1 cellular context compared by ENCODE assay signal in the genomic region with DNA sequence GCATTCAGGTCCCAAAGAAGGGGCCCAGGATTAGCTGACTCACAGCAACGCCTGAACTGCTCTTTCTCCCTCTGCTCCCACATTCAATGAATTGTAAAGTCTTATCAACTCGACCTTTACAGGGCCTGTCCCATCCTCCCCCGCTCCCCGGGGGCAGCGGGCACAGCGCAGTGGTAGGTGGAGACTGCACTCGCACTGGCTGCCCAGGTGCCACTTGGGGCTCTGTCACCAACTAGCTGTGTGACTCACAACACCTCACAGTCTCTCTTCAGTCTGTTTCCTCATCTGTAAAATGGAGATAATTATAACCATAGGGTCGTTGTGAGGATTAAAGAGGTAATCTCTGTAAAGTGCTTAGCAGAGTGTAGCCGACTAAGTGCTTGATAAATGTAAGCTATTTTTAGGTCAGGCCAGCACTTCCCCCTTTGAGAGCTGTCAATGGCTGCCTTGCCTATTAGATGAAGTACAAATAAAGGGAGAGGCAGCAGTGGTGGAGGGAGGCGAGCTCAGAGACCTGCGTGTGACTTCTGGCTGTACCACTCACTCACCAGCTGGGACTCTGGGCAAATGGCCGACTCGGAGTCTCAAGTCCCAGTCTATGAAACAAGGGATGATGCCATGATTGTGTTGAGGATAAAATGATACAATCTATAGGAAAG.
TF ChIP-seq lines count a peak whose summit lies in the region.

No MANE protein-coding gene starts in this region.

TF ChIP-seq in HepG2, 621 proteins besides CTCF, POLR2A, EP300 and RAD21 (continues in another document):
- TF ChIP-seq HOXA9 (CRISPR knock-in tag; IDR thresholded peaks at IDR 0.05; ENCODE audit: borderline replicate concordance) (no peak), TBX2 (CRISPR knock-in tag; IDR thresholded peaks at IDR 0.05; ENCODE audit: borderline replicate concordance) (no peak), ZNF781 (CRISPR knock-in tag; IDR thresholded peaks at IDR 0.05; ENCODE audit: borderline replicate concordance, not compliant biosample characterization) (no peak), XRCC5 (optimal IDR thresholded peaks at IDR 0.05; ENCODE audit: low read length) (no peak), ZNF282 (IDR thresholded peaks at IDR 0.05; ENCODE audit: partially characterized antibody) (no peak), ZMAT3 (CRISPR knock-in tag; conservative IDR thresholded peaks at IDR 0.05) (no peak), ZNF768 (CRISPR knock-in tag; IDR thresholded peaks at IDR 0.05) (no peak), ZNF746 (CRISPR knock-in tag; IDR thresholded peaks at IDR 0.05) (no peak), ZNF451 (CRISPR knock-in tag; IDR thresholded peaks at IDR 0.05) (no peak), ZNF484 (CRISPR knock-in tag; IDR thresholded peaks at IDR 0.05; ENCODE audit: borderline replicate concordance, low read depth) (no peak), ZNF232 (CRISPR knock-in tag; IDR thresholded peaks at IDR 0.05; ENCODE audit: borderline replicate concordance) (no peak), POLR2AphosphoS5 (IDR thresholded peaks at IDR 0.05; ENCODE audit: low read depth, low read length) (peak; percentile 7; the same call in 1 of the 2 replicates), DNMT3B (CRISPR knock-in tag; conservative IDR thresholded peaks at IDR 0.05) (no peak), NCOA1 (CRISPR knock-in tag; IDR thresholded peaks at IDR 0.05) (no peak), ZNF382 (CRISPR knock-in tag; IDR thresholded peaks at IDR 0.05; ENCODE audit: borderline replicate concordance) (no peak), ZFY (CRISPR knock-in tag; IDR thresholded peaks at IDR 0.05) (no peak), NFATC3 (CRISPR knock-in tag; IDR thresholded peaks at IDR 0.05) (no peak), POLR2G (IDR thresholded peaks at IDR 0.05; ENCODE audit: low read depth, low read length) (0 out of 2 replicates have a peak, but pooled peaks have one; percentile 37), ATF1 (CRISPR knock-in tag; IDR thresholded peaks at IDR 0.05) (no peak), CREM (IDR thresholded peaks at IDR 0.05) (no peak), CREM (CRISPR knock-in tag; IDR thresholded peaks at IDR 0.05) (no peak), RARA (CRISPR knock-in tag; IDR thresholded peaks at IDR 0.05) (no peak), ZKSCAN1 (IDR thresholded peaks at IDR 0.05; ENCODE audit: low read length) (no peak), SAP130 (CRISPR knock-in tag; IDR thresholded peaks at IDR 0.05; ENCODE audit: low read depth) (peak; percentile 6; the same call in 1 of the 2 replicates), ZSCAN22 (CRISPR knock-in tag; IDR thresholded peaks at IDR 0.05) (no peak), NCOA2 (CRISPR knock-in tag; IDR thresholded peaks at IDR 0.05) (no peak), ZNF558 (CRISPR knock-in tag; IDR thresholded peaks at IDR 0.05; ENCODE audit: borderline replicate concordance) (no peak), MTA1 (CRISPR knock-in tag; IDR thresholded peaks at IDR 0.05; ENCODE audit: borderline replicate concordance) (no peak), ZNF790 (CRISPR knock-in tag; IDR thresholded peaks at IDR 0.05; ENCODE audit: borderline replicate concordance) (no peak), ZSCAN9 (CRISPR knock-in tag; IDR thresholded peaks at IDR 0.05; ENCODE audit: borderline replicate concordance) (no peak), KDM6A (CRISPR knock-in tag; IDR thresholded peaks at IDR 0.05; ENCODE audit: low read depth) (no peak), XBP1 (CRISPR knock-in tag; IDR thresholded peaks at IDR 0.05) (no peak), GATA4 (IDR thresholded peaks at IDR 0.05; ENCODE audit: borderline replicate concordance, low read depth) (no peak), RFX3 (CRISPR knock-in tag; IDR thresholded peaks at IDR 0.05) (no peak), ZFX (CRISPR knock-in tag; IDR thresholded peaks at IDR 0.05; ENCODE audit: low read depth) (peak; percentile 30; the same call in 1 of the 2 replicates), GZF1 (CRISPR knock-in tag; IDR thresholded peaks at IDR 0.05) (no peak), ZFP1 (CRISPR knock-in tag; IDR thresholded peaks at IDR 0.05) (no peak), SP5 (CRISPR knock-in tag; IDR thresholded peaks at IDR 0.05; ENCODE audit: borderline replicate concordance, low read depth) (0 out of 2 replicates have a peak, but pooled peaks have one; percentile 1), CEBPB (IDR thresholded peaks at IDR 0.05; ENCODE audit: borderline replicate concordance, low read depth, low read length) (no peak), MYC (CRISPR knock-in tag; IDR thresholded peaks at IDR 0.05; ENCODE audit: borderline replicate concordance) (peak; percentile 3; the same call in 1 of the 2 replicates), FOXA1 (IDR thresholded peaks at IDR 0.05) (no peak), FOXA1 (CRISPR knock-in tag; IDR thresholded peaks at IDR 0.05) (no peak), SMARCC2 (IDR thresholded peaks at IDR 0.05) (no peak), TP53 (CRISPR knock-in tag; conservative IDR thresholded peaks at IDR 0.05) (no peak), AGO2 (optimal IDR thresholded peaks at IDR 0.05; ENCODE audit: low read depth, low read length) (no peak), SP1 (IDR thresholded peaks at IDR 0.05) (no peak), SP1 (CRISPR knock-in tag; IDR thresholded peaks at IDR 0.05) (no peak), ZNF546 (CRISPR knock-in tag; conservative IDR thresholded peaks at IDR 0.05) (no peak), SP2 (CRISPR knock-in tag; IDR thresholded peaks at IDR 0.05) (no peak), HNRNPLL (IDR thresholded peaks at IDR 0.05; ENCODE audit: low read depth, low read length, poor library complexity, severe bottlenecking) (peak; percentile 17), RFX5 (IDR thresholded peaks at IDR 0.05; ENCODE audit: low read depth, low read length) (no peak), U2AF1 (optimal IDR thresholded peaks at IDR 0.05; ENCODE audit: low read depth, low read length) (no peak), SNAPC2 (CRISPR knock-in tag; IDR thresholded peaks at IDR 0.05) (no peak), NR2F1 (CRISPR knock-in tag; IDR thresholded peaks at IDR 0.05) (no peak), HNRNPL (IDR thresholded peaks at IDR 0.05; ENCODE audit: low read depth, low read length) (peak; percentile 85), IKZF1 (IDR thresholded peaks at IDR 0.05) (no peak), NR2F6 (IDR thresholded peaks at IDR 0.05) (no peak), NR2F6 (CRISPR knock-in tag; IDR thresholded peaks at IDR 0.05) (no peak), SPEN (CRISPR knock-in tag; IDR thresholded peaks at IDR 0.05; ENCODE audit: low read depth) (0 out of 2 replicates have a peak, but pooled peaks have one; percentile 23), ZNF432 (CRISPR knock-in tag; IDR thresholded peaks at IDR 0.05; ENCODE audit: borderline replicate concordance) (no peak)
- TF ChIP-seq, protein P1, sequence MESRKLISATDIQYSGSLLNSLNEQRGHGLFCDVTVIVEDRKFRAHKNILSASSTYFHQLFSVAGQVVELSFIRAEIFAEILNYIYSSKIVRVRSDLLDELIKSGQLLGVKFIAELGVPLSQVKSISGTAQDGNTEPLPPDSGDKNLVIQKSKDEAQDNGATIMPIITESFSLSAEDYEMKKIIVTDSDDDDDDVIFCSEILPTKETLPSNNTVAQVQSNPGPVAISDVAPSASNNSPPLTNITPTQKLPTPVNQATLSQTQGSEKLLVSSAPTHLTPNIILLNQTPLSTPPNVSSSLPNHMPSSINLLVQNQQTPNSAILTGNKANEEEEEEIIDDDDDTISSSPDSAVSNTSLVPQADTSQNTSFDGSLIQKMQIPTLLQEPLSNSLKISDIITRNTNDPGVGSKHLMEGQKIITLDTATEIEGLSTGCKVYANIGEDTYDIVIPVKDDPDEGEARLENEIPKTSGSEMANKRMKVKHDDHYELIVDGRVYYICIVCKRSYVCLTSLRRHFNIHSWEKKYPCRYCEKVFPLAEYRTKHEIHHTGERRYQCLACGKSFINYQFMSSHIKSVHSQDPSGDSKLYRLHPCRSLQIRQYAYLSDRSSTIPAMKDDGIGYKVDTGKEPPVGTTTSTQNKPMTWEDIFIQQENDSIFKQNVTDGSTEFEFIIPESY (CRISPR knock-in tag; IDR thresholded peaks at IDR 0.05) = 0 out of 2 replicates have a peak, but pooled peaks have one; percentile 49
- TF ChIP-seq, protein P2, sequence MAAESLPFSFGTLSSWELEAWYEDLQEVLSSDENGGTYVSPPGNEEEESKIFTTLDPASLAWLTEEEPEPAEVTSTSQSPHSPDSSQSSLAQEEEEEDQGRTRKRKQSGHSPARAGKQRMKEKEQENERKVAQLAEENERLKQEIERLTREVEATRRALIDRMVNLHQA (CRISPR knock-in tag; IDR thresholded peaks at IDR 0.05) = no peak
- TF ChIP-seq, protein P3, sequence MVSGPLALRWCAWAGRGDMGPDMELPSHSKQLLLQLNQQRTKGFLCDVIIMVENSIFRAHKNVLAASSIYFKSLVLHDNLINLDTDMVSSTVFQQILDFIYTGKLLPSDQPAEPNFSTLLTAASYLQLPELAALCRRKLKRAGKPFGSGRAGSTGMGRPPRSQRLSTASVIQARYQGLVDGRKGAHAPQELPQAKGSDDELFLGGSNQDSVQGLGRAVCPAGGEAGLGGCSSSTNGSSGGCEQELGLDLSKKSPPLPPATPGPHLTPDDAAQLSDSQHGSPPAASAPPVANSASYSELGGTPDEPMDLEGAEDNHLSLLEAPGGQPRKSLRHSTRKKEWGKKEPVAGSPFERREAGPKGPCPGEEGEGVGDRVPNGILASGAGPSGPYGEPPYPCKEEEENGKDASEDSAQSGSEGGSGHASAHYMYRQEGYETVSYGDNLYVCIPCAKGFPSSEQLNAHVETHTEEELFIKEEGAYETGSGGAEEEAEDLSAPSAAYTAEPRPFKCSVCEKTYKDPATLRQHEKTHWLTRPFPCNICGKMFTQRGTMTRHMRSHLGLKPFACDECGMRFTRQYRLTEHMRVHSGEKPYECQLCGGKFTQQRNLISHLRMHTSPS (CRISPR knock-in tag; IDR thresholded peaks at IDR 0.05; ENCODE audit: low read depth) = peak; percentile 40; the same call in 1 of the 2 replicates
- TF ChIP-seq, protein P4, sequence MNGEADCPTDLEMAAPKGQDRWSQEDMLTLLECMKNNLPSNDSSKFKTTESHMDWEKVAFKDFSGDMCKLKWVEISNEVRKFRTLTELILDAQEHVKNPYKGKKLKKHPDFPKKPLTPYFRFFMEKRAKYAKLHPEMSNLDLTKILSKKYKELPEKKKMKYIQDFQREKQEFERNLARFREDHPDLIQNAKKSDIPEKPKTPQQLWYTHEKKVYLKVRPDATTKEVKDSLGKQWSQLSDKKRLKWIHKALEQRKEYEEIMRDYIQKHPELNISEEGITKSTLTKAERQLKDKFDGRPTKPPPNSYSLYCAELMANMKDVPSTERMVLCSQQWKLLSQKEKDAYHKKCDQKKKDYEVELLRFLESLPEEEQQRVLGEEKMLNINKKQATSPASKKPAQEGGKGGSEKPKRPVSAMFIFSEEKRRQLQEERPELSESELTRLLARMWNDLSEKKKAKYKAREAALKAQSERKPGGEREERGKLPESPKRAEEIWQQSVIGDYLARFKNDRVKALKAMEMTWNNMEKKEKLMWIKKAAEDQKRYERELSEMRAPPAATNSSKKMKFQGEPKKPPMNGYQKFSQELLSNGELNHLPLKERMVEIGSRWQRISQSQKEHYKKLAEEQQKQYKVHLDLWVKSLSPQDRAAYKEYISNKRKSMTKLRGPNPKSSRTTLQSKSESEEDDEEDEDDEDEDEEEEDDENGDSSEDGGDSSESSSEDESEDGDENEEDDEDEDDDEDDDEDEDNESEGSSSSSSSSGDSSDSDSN (CRISPR knock-in tag; IDR thresholded peaks at IDR 0.05) = no peak
- TF ChIP-seq, protein P5, sequence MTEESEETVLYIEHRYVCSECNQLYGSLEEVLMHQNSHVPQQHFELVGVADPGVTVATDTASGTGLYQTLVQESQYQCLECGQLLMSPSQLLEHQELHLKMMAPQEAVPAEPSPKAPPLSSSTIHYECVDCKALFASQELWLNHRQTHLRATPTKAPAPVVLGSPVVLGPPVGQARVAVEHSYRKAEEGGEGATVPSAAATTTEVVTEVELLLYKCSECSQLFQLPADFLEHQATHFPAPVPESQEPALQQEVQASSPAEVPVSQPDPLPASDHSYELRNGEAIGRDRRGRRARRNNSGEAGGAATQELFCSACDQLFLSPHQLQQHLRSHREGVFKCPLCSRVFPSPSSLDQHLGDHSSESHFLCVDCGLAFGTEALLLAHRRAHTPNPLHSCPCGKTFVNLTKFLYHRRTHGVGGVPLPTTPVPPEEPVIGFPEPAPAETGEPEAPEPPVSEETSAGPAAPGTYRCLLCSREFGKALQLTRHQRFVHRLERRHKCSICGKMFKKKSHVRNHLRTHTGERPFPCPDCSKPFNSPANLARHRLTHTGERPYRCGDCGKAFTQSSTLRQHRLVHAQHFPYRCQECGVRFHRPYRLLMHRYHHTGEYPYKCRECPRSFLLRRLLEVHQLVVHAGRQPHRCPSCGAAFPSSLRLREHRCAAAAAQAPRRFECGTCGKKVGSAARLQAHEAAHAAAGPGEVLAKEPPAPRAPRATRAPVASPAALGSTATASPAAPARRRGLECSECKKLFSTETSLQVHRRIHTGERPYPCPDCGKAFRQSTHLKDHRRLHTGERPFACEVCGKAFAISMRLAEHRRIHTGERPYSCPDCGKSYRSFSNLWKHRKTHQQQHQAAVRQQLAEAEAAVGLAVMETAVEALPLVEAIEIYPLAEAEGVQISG (CRISPR knock-in tag; IDR thresholded peaks at IDR 0.05) = no peak
- TF ChIP-seq, protein P6, sequence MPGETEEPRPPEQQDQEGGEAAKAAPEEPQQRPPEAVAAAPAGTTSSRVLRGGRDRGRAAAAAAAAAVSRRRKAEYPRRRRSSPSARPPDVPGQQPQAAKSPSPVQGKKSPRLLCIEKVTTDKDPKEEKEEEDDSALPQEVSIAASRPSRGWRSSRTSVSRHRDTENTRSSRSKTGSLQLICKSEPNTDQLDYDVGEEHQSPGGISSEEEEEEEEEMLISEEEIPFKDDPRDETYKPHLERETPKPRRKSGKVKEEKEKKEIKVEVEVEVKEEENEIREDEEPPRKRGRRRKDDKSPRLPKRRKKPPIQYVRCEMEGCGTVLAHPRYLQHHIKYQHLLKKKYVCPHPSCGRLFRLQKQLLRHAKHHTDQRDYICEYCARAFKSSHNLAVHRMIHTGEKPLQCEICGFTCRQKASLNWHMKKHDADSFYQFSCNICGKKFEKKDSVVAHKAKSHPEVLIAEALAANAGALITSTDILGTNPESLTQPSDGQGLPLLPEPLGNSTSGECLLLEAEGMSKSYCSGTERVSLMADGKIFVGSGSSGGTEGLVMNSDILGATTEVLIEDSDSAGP (CRISPR knock-in tag; IDR thresholded peaks at IDR 0.05; ENCODE audit: borderline replicate concordance) = peak; percentile 33; the same call in 1 of the 2 replicates
- TF ChIP-seq, protein P7, sequence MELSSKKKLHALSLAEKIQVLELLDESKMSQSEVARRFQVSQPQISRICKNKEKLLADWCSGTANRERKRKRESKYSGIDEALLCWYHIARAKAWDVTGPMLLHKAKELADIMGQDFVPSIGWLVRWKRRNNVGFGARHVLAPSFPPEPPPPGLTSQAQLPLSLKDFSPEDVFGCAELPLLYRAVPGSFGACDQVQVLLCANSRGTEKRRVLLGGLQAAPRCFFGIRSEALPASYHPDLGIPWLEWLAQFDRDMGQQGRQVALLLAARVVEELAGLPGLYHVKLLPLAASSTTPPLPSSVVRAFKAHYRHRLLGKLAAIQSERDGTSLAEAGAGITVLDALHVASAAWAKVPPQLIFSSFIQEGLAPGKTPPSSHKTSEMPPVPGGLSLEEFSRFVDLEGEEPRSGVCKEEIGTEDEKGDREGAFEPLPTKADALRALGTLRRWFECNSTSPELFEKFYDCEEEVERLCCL (CRISPR knock-in tag; IDR thresholded peaks at IDR 0.05; ENCODE audit: borderline replicate concordance) = no peak
